1 cellular context compared by ENCODE assay signal in the genomic region with DNA sequence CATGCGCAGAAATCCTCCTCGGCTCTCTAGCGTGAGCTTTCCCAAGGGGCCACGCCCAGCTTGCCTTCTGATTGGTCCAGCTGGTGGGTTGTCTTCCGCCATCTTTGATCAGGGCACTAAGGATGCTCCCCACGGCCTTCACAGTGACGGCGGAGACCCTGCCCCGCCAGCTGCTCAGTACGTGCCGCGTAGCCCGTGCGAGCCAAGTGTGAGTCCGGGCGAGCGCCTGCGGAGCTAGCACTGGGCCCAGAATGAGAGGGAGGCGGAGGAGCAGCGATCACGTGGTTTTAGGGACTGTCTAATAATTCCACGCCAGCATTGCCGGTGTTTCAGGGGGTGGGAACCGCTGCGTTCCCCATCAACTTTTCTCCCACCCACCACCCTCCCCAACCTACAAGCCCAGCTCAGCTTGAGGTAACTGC.
TF ChIP-seq lines count a peak whose summit lies in the region.

No MANE protein-coding gene starts in this region.

TF ChIP-seq in SK-N-SH, 30 proteins besides CTCF, POLR2A, EP300 and RAD21 (continued from another document):
- no peak; the same call in 1 of the 2 replicates for TF ChIP-seq JUND (IDR thresholded peaks at IDR 0.05)
- no peak; the same call in 1 of the 2 replicates for TF ChIP-seq TAF1 (IDR thresholded peaks at IDR 0.05; ENCODE audit: borderline replicate concordance, low read depth, low read length)
- TF ChIP-seq, protein P1, sequence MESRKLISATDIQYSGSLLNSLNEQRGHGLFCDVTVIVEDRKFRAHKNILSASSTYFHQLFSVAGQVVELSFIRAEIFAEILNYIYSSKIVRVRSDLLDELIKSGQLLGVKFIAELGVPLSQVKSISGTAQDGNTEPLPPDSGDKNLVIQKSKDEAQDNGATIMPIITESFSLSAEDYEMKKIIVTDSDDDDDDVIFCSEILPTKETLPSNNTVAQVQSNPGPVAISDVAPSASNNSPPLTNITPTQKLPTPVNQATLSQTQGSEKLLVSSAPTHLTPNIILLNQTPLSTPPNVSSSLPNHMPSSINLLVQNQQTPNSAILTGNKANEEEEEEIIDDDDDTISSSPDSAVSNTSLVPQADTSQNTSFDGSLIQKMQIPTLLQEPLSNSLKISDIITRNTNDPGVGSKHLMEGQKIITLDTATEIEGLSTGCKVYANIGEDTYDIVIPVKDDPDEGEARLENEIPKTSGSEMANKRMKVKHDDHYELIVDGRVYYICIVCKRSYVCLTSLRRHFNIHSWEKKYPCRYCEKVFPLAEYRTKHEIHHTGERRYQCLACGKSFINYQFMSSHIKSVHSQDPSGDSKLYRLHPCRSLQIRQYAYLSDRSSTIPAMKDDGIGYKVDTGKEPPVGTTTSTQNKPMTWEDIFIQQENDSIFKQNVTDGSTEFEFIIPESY (IDR thresholded peaks at IDR 0.05; ENCODE audit: borderline replicate concordance, low read depth), result no peak
- TF ChIP-seq MEF2A (IDR thresholded peaks at IDR 0.05; ENCODE audit: borderline replicate concordance, low read depth), result no peak
- no peak for TF ChIP-seq NFIC (IDR thresholded peaks at IDR 0.05; ENCODE audit: borderline replicate concordance)
- TF ChIP-seq FOSL2 (IDR thresholded peaks at IDR 0.05; ENCODE audit: borderline replicate concordance, low read depth), result no peak
- peak; percentile 48; the same call in 1 of the 2 replicates for TF ChIP-seq NRF1 (IDR thresholded peaks at IDR 0.05; ENCODE audit: low read depth, low read length)
- TF ChIP-seq SIN3A (IDR thresholded peaks at IDR 0.05; ENCODE audit: borderline replicate concordance, low read depth, low read length), result no peak
- TF ChIP-seq, protein P2, sequence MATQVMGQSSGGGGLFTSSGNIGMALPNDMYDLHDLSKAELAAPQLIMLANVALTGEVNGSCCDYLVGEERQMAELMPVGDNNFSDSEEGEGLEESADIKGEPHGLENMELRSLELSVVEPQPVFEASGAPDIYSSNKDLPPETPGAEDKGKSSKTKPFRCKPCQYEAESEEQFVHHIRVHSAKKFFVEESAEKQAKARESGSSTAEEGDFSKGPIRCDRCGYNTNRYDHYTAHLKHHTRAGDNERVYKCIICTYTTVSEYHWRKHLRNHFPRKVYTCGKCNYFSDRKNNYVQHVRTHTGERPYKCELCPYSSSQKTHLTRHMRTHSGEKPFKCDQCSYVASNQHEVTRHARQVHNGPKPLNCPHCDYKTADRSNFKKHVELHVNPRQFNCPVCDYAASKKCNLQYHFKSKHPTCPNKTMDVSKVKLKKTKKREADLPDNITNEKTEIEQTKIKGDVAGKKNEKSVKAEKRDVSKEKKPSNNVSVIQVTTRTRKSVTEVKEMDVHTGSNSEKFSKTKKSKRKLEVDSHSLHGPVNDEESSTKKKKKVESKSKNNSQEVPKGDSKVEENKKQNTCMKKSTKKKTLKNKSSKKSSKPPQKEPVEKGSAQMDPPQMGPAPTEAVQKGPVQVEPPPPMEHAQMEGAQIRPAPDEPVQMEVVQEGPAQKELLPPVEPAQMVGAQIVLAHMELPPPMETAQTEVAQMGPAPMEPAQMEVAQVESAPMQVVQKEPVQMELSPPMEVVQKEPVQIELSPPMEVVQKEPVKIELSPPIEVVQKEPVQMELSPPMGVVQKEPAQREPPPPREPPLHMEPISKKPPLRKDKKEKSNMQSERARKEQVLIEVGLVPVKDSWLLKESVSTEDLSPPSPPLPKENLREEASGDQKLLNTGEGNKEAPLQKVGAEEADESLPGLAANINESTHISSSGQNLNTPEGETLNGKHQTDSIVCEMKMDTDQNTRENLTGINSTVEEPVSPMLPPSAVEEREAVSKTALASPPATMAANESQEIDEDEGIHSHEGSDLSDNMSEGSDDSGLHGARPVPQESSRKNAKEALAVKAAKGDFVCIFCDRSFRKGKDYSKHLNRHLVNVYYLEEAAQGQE (IDR thresholded peaks at IDR 0.05; ENCODE audit: low read depth, low read length), result no peak
- no peak; the same call in 1 of the 2 replicates for TF ChIP-seq RXRA (IDR thresholded peaks at IDR 0.05; ENCODE audit: borderline replicate concordance, low read depth)
- peak; percentile 86 for TF ChIP-seq CHD2 (IDR thresholded peaks at IDR 0.05; ENCODE audit: low read length, partially characterized antibody)
- TF ChIP-seq FOXJ3 (CRISPR knock-in tag; IDR thresholded peaks at IDR 0.05), result no peak
- TF ChIP-seq EZH2phosphoT487 (IDR thresholded peaks at IDR 0.05; ENCODE audit: borderline replicate concordance, low read depth), result no peak
- TF ChIP-seq RCOR1 (IDR thresholded peaks at IDR 0.05; ENCODE audit: low read length), result 0 out of 2 replicates have a peak, but pooled peaks have one; percentile 23
- no peak; the same call in 1 of the 2 replicates for TF ChIP-seq ELF1 (IDR thresholded peaks at IDR 0.05)
- TF ChIP-seq, protein P3, sequence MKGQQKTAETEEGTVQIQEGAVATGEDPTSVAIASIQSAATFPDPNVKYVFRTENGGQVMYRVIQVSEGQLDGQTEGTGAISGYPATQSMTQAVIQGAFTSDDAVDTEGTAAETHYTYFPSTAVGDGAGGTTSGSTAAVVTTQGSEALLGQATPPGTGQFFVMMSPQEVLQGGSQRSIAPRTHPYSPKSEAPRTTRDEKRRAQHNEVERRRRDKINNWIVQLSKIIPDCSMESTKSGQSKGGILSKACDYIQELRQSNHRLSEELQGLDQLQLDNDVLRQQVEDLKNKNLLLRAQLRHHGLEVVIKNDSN (IDR thresholded peaks at IDR 0.05; ENCODE audit: borderline replicate concordance, low read depth), result peak; percentile 96
- TF ChIP-seq TCF12 (IDR thresholded peaks at IDR 0.05), result peak; percentile 24; the same call in 1 of the 2 replicates
